In genomic region chr16:67228034-67228785, GRCh38 we compare ENCODE assay signal across 8 cellular contexts. TPM values are rescaled to one million over a fixed set of nuclear protein-coding genes. Genes with fewer than 3 reads are reported as not detected.
DNase-seq lines count a peak whose midpoint lies in the region; ATAC-seq, FAIRE-seq and TF ChIP-seq lines count a peak whose summit lies in the region.
"Had no signal": no experiment of that assay in that cellular context is flagged by ENCODE, and none has a peak within 500 bp of the region (broad histone marks: within the 10 kb centered on the region; RNA-seq: fewer than 3 reads in every experiment).

No MANE protein-coding gene starts in this region.

- DNase-seq in HCT116 (ENCODE audit: low read depth, low spot score) (no peak), activated B cell treated with CpG ODN at 0.5 μM for 24 hours (no peak), hepatocyte (ENCODE audit: low spot score) (no peak), smooth muscle cell (lab: John Stamatoyannopoulos, UW; ENCODE audit: unreplicated experiment) (no peak), NCI-H82 (lab: John Stamatoyannopoulos, UW) (no peak), anterior cingulate cortex (lab: John Stamatoyannopoulos, UW) (no peak), GM19239 (ENCODE audit: insufficient read length, low spot score) (no peak)
- DNase-seq: NCI-H2029 had no signal

- H3F3A ChIP-seq in smooth muscle cell (ENCODE audit: low read depth): no peaks in the 10 kb centered on the region

- H4K20me1 ChIP-seq in HCT116 (ENCODE audit: insufficient read depth): no peaks in the 10 kb centered on the region
- H4K20me1 ChIP-seq in hepatocyte (ENCODE audit: insufficient read depth, poor library complexity, severe bottlenecking): no peaks in the 10 kb centered on the region
- no peaks in the 10 kb centered on the region for H4K20me1 ChIP-seq in smooth muscle cell (ENCODE audit: low read depth)

- RAD21 ChIA-PET in HCT116 (lab: Charles Lee; ENCODE audit: low non-redundant PET in 1 of 2, low total read pairs in 2 of 2, uncharacterized antibody in 2 of 2, unreplicated experiment in 2 of 2): no interaction called here

- H3K4me3 ChIP-seq in HCT116 (replicated peaks in 1 of 2; ENCODE audit: low read depth in 1 of 2, low read length in 2 of 2): peak overlapping the region; percentile 80 to 88
- H3K4me3 ChIP-seq in hepatocyte: peak overlapping the region; percentile 74
- H3K4me3 ChIP-seq in smooth muscle cell: peak overlapping the region; percentile 80

- no peak for FAIRE-seq in GM19239 (lab: Jason Lieb, UNC)

- no peak for TF ChIP-seq CTCF in HCT116 (IDR thresholded peaks at IDR 0.05 in 2 of 3, conservative IDR thresholded peaks at IDR 0.05 in 1 of 3; ENCODE audit: borderline replicate concordance in 1 of 3, insufficient read depth in 1 of 3, low read depth in 2 of 3, low read length in 2 of 3)
- TF ChIP-seq CTCF in activated B cell treated with CpG ODN at 0.5 μM for 24 hours (IDR thresholded peaks at IDR 0.05): no peak
- no peak for TF ChIP-seq CTCF in hepatocyte (IDR thresholded peaks at IDR 0.05; ENCODE audit: poor library complexity)
- no peak for TF ChIP-seq CTCF in smooth muscle cell (IDR thresholded peaks at IDR 0.05; ENCODE audit: borderline replicate concordance, insufficient read depth, poor library complexity, severe bottlenecking)

- peaks cover 18% of the 10 kb centered on the region for H3K79me2 ChIP-seq in HCT116 (ENCODE audit: insufficient read depth, low read length)
- peaks cover 16% of the 10 kb centered on the region for H3K79me2 ChIP-seq in hepatocyte
- H3K79me2 ChIP-seq in smooth muscle cell (ENCODE audit: low read depth): peaks cover 21% of the 10 kb centered on the region

- H3K9me3 ChIP-seq in HCT116 (ENCODE audit: control insufficient read depth in 1 of 2, insufficient read depth in 1 of 2, low read depth in 1 of 2, low read length in 2 of 2): no peaks in the 10 kb centered on the region
- no peaks in the 10 kb centered on the region for H3K9me3 ChIP-seq in hepatocyte (ENCODE audit: low read depth)
- no peaks in the 10 kb centered on the region for H3K9me3 ChIP-seq in smooth muscle cell (replicated peaks; ENCODE audit: low read depth)

- H3K4me1 Mint-ChIP-seq in activated B cell treated with CpG ODN at 0.5 μM for 24 hours: peaks cover 27% of the 10 kb centered on the region

- H3K9me3 Mint-ChIP-seq in activated B cell treated with CpG ODN at 0.5 μM for 24 hours: no peaks in the 10 kb centered on the region

- no peak for TF ChIP-seq RAD21 in HCT116 (IDR thresholded peaks at IDR 0.05; ENCODE audit: low read depth)

- H2AFZ ChIP-seq in HCT116 (ENCODE audit: low read depth, low read length, poor library complexity, severe bottlenecking) (no peak overlapping the region), hepatocyte (no peak overlapping the region), smooth muscle cell (ENCODE audit: low read depth) (no peak overlapping the region)

- no peak for TF ChIP-seq POLR2A in HCT116 (IDR thresholded peaks at IDR 0.05; ENCODE audit: borderline replicate concordance, extremely low read depth, insufficient read depth, insufficient read length)

- peak overlapping the region; percentile 100 for H3K4me3 Mint-ChIP-seq in activated B cell treated with CpG ODN at 0.5 μM for 24 hours

- peaks cover 53% of the 10 kb centered on the region for H3K36me3 Mint-ChIP-seq in activated B cell treated with CpG ODN at 0.5 μM for 24 hours (ENCODE audit: low read depth)

- H3K27ac ChIP-seq in HCT116 (ENCODE audit: low read depth, low read length) (no peak overlapping the region), hepatocyte (no peak overlapping the region), smooth muscle cell (ENCODE audit: low read depth) (peak overlapping the region; percentile 60)

- CTCF ChIA-PET in HCT116 (lab: Charles Lee): interaction anchor here (0.6 to 2.5 kb wide), 3 partner anchors 8 to 30 kb away, joined by 5 to 10 read pairs (median 9); no protein-coding TSS in a partner anchor
- CTCF ChIA-PET in activated B cell treated with CpG ODN at 0.5 μM for 24 hours (lab: Charles Lee): interaction anchor here (1.3 to 2.4 kb wide), 2 partner anchors 16 to 65 kb away, joined by 3 to 9 read pairs; no protein-coding TSS in a partner anchor

- H3K4me1 ChIP-seq in HCT116 (ENCODE audit: control insufficient read depth in 1 of 2, insufficient read depth in 2 of 2, low read length in 2 of 2) (peaks cover 6 to 18% of the 10 kb centered on the region in 2 experiments; a peak in 3 of 4 replicates), hepatocyte (ENCODE audit: insufficient read depth) (peaks cover 9% of the 10 kb centered on the region), smooth muscle cell (ENCODE audit: low read depth) (peaks cover 10% of the 10 kb centered on the region)

- intact Hi-C loops in HCT116 (cut with micrococcal nuclease): no loop called here
- intact Hi-C loops in activated B cell treated with CpG ODN at 0.5 μM for 24 hours (cut with micrococcal nuclease): no loop called here

- H3K9me2 ChIP-seq in HCT116 (ENCODE audit: insufficient read depth) (no peaks in the 10 kb centered on the region), hepatocyte (replicated peaks; ENCODE audit: insufficient read depth) (no peaks in the 10 kb centered on the region)

- peak overlapping the region; percentile 88 for H3K4me2 ChIP-seq in HCT116 (ENCODE audit: low read length)
- H3K4me2 ChIP-seq in hepatocyte: peak overlapping the region; percentile 96
- peak overlapping the region; percentile 97 for H3K4me2 ChIP-seq in smooth muscle cell

- H3K9ac ChIP-seq in HCT116 (ENCODE audit: low read length): peak overlapping the region; percentile 80
- peak overlapping the region; percentile 92 for H3K9ac ChIP-seq in smooth muscle cell (ENCODE audit: low read depth)

- no peaks in the 10 kb centered on the region for H3K27me3 ChIP-seq in HCT116 (ENCODE audit: insufficient read depth, low read length)
- no peaks in the 10 kb centered on the region for H3K27me3 ChIP-seq in hepatocyte
- H3K27me3 ChIP-seq in smooth muscle cell (ENCODE audit: low read depth): no peaks in the 10 kb centered on the region

- no peak for ATAC-seq in HCT116
- no peak for ATAC-seq in activated B cell treated with CpG ODN at 0.5 μM for 24 hours (ENCODE audit: low read depth)

- POLR2A ChIA-PET in HCT116 (lab: Charles Lee): interaction anchor here (0.8 to 1.4 kb wide), 3 partner anchors 8 to 16 kb away, joined by 3 to 5 read pairs (median 3); no protein-coding TSS in a partner anchor
- POLR2A ChIA-PET in activated B cell treated with CpG ODN at 0.5 μM for 24 hours (lab: Charles Lee): interaction anchor here (0.6 to 5.1 kb wide), 4 partner anchors 10 to 69 kb away, joined by 3 to 120 read pairs (median 18); partner anchors contain the start of genes FBXL8, FHOD1, SLC9A5 and TRADD

- H3K36me3 ChIP-seq in HCT116 (ENCODE audit: control insufficient read depth in 1 of 2, insufficient read depth in 2 of 2, low read length in 2 of 2) (peaks cover 18 to 37% of the 10 kb centered on the region in 2 experiments; a peak in 3 of 4 replicates), hepatocyte (replicated peaks; ENCODE audit: insufficient read depth, low read depth) (no peaks in the 10 kb centered on the region), smooth muscle cell (ENCODE audit: low read depth) (no peaks in the 10 kb centered on the region)

- no TSS peak for BruUV-seq in HCT116 (replicated peaks; lab: Mats Ljungman, UMichigan)

- no peaks in the 10 kb centered on the region for H3K27me3 Mint-ChIP-seq in activated B cell treated with CpG ODN at 0.5 μM for 24 hours

- peak overlapping the region; percentile 13 for H3K27ac Mint-ChIP-seq in activated B cell treated with CpG ODN at 0.5 μM for 24 hours

- 92% methylated on average over 9 of the region's 9 CpGs for WGBS in hepatocyte (ENCODE audit: low lambda C conversion rate, missing lambda C conversion rate)
- 97% methylated on average over 9 of the region's 9 CpGs for WGBS in smooth muscle cell (ENCODE audit: low lambda C conversion rate)

TF ChIP-seq in HCT116, 20 proteins besides CTCF, POLR2A, EP300 and RAD21 (continues in another document):
- no peak for TF ChIP-seq EZH2 (IDR thresholded peaks at IDR 0.05)
- TF ChIP-seq CBX3 (IDR thresholded peaks at IDR 0.05; ENCODE audit: low read depth): no peak
- TF ChIP-seq JUND (IDR thresholded peaks at IDR 0.05): no peak

RNA-seq across cellular contexts. Expression of gene TMEM208, which starts 1.3 kb away (rescaled TPM):
- total RNA-seq in HCT116 (2021; ENCODE audit: unreplicated experiment) (36.1 TPM), activated B cell treated with CpG ODN at 0.5 μM for 24 hours (37.1 and 41.3 TPM in 2 replicates), hepatocyte (47.5 and 53.2 TPM in 2 replicates), smooth muscle cell (45.4 and 56.9 TPM in 2 replicates)
- polyA plus RNA-seq in HCT116 (2012): 40.8 and 44.3 TPM in 2 replicates
- polyA plus RNA-seq in hepatocyte (160 and 181 TPM in 2 replicates), smooth muscle cell (156 and 171 TPM in 2 replicates)

RNA-seq across cellular contexts. Expression of gene FHOD1, which starts 19.1 kb away (rescaled TPM):
- total RNA-seq in HCT116 (2021; ENCODE audit: unreplicated experiment) (69.2 TPM), activated B cell treated with CpG ODN at 0.5 μM for 24 hours (45.5 and 50.4 TPM in 2 replicates), hepatocyte (4.1 and 10.0 TPM in 2 replicates), smooth muscle cell (7.2 and 16.0 TPM in 2 replicates)
- 46.5 and 50.2 TPM in 2 replicates for polyA plus RNA-seq in HCT116 (2012)
- polyA plus RNA-seq in hepatocyte (17.2 and 20.9 TPM in 2 replicates), smooth muscle cell (23.3 and 30.5 TPM in 2 replicates)

RNA-seq across cellular contexts. Expression of gene SLC9A5, which starts 20.6 kb away (rescaled TPM):
- 5.6 TPM for total RNA-seq in HCT116 (2021; ENCODE audit: unreplicated experiment)
- 5.4 and 6.7 TPM in 2 replicates for polyA plus RNA-seq in HCT116 (2012)
- 1.9 and 2.5 TPM in 2 replicates for total RNA-seq in activated B cell treated with CpG ODN at 0.5 μM for 24 hours
- total RNA-seq in hepatocyte: 0.36 and 1.4 TPM in 2 replicates
- 1.5 and 2.7 TPM in 2 replicates for polyA plus RNA-seq in hepatocyte
- 2.1 and 3.8 TPM in 2 replicates for total RNA-seq in smooth muscle cell
- 6.9 and 9.1 TPM in 2 replicates for polyA plus RNA-seq in smooth muscle cell

RNA-seq across cellular contexts. Expression of gene ELMO3, which starts 29.3 kb away (rescaled TPM):
- total RNA-seq in HCT116 (2021; ENCODE audit: unreplicated experiment) (45.8 TPM), activated B cell treated with CpG ODN at 0.5 μM for 24 hours (6.8 and 6.9 TPM in 2 replicates), hepatocyte (18.5 and 18.7 TPM in 2 replicates), smooth muscle cell (3.8 and 6.7 TPM in 2 replicates)
- polyA plus RNA-seq in HCT116 (2012): 53.4 and 60.6 TPM in 2 replicates
- polyA plus RNA-seq in hepatocyte (14.5 and 18.3 TPM in 2 replicates), smooth muscle cell (2.2 and 7.8 TPM in 2 replicates)

RNA-seq across cellular contexts. Expression of gene E2F4, which starts 36.3 kb away (rescaled TPM):
- 114 TPM for total RNA-seq in HCT116 (2021; ENCODE audit: unreplicated experiment)
- polyA plus RNA-seq in HCT116 (2012): 92.8 and 99.8 TPM in 2 replicates
- 117 and 128 TPM in 2 replicates for total RNA-seq in activated B cell treated with CpG ODN at 0.5 μM for 24 hours
- 70.4 and 76.6 TPM in 2 replicates for total RNA-seq in hepatocyte
- 72.4 and 76.4 TPM in 2 replicates for polyA plus RNA-seq in hepatocyte
- 50.1 and 53.8 TPM in 2 replicates for total RNA-seq in smooth muscle cell
- 49.9 and 60.9 TPM in 2 replicates for polyA plus RNA-seq in smooth muscle cell
